11 cellular contexts compared by ENCODE assay signal in genomic region chr11:119155733-119156492, GRCh38. TPM values are rescaled to one million over a fixed set of nuclear protein-coding genes. Genes with fewer than 3 reads are reported as not detected.
DNase-seq lines count a peak whose midpoint lies in the region; ATAC-seq and TF ChIP-seq lines count a peak whose summit lies in the region.
"Had no signal": no experiment of that assay in that cellular context is flagged by ENCODE, and none has a peak within 500 bp of the region (broad histone marks: within the 10 kb centered on the region; RNA-seq: fewer than 3 reads in every experiment).

No MANE protein-coding gene starts in this region.

- WGBS in GM23248 (ENCODE audit: low coverage in 1 of 2, low lambda C conversion rate in 2 of 2, missing lambda C conversion rate in 2 of 2), 2 experiments = 30 to 32% methylated on average over 8 of the region's 8 CpGs

- no peak overlapping the region for H2AFZ ChIP-seq in GM23248

- H3K27me3 ChIP-seq in BE2C = no peaks in the 10 kb centered on the region
- peaks cover 25% of the 10 kb centered on the region; the same call in 1 of the 2 replicates for H3K27me3 ChIP-seq in GM23248 (replicated peaks; ENCODE audit: insufficient read depth)

- H3K36me3 ChIP-seq in BE2C (no peaks in the 10 kb centered on the region), GM23248 (ENCODE audit: low read depth) (no peaks in the 10 kb centered on the region)

- H3K9ac ChIP-seq in GM23248 = no peak overlapping the region

- no peaks in the 10 kb centered on the region for H4K20me1 ChIP-seq in GM23248 (ENCODE audit: insufficient read depth)

- H3K4me3 ChIP-seq in BE2C (ENCODE audit: low read depth, low read length) = no peak overlapping the region
- H3K4me3 ChIP-seq in GM23248 = no peak overlapping the region
- H3K4me3 ChIP-seq: lung had no signal

- DNase-seq in BE2C = peak; percentile 57
- peak; percentile 35 for DNase-seq in GM23248
- peak; percentile 65 to 66 for DNase-seq in SHP77 (lab: John Stamatoyannopoulos, UW)
- DNase-seq in islet precursor cell = peak; percentile 73
- no peak for DNase-seq in DMS153 treated with DMSO at 0.1 percent for 48 hours (lab: John Stamatoyannopoulos, UW; ENCODE audit: unreplicated experiment)
- DNase-seq in KG1 (lab: John Stamatoyannopoulos, UW) = no peak
- DNase-seq: effector CD4-positive, alpha-beta T cell; NCI-H446 had no signal

- H3K4me2 ChIP-seq in GM23248 (ENCODE audit: unreplicated experiment) = no peak overlapping the region

- ATAC-seq in HG03565 (IDR thresholded peaks at IDR 0.05; ENCODE audit: unreplicated experiment) (no peak), GM18520 (IDR thresholded peaks at IDR 0.05; ENCODE audit: unreplicated experiment) (no peak)

- H3K9me2 ChIP-seq in GM23248 (ENCODE audit: insufficient read depth) = no peaks in the 10 kb centered on the region

- in situ Hi-C loops in GM23248 (cut with MboI) = no loop called here

- H3K4me1 ChIP-seq in BE2C (peaks cover 3% of the 10 kb centered on the region; the same call in 1 of the 2 replicates), GM23248 (ENCODE audit: insufficient read depth) (no peaks in the 10 kb centered on the region)

- H3K9me3 ChIP-seq in BE2C (no peaks in the 10 kb centered on the region), GM23248 (ENCODE audit: low read depth) (no peaks in the 10 kb centered on the region)

- H3K79me2 ChIP-seq in GM23248 (ENCODE audit: insufficient read depth) = no peaks in the 10 kb centered on the region

- TF ChIP-seq CTCF in BE2C (IDR thresholded peaks at IDR 0.05; ENCODE audit: low read depth, low read length) = peak; percentile 39

- no peak overlapping the region for H3K27ac ChIP-seq in GM23248

- no peaks in the 10 kb centered on the region for H3F3A ChIP-seq in GM23248 (ENCODE audit: insufficient read depth)

RNA-seq across cellular contexts. Expression of gene ABCG4, which starts 7.1 kb away (rescaled TPM):
- polyA plus RNA-seq in BE2C (2012; ENCODE audit: insufficient read depth, insufficient read length, low read depth) = 1.5 TPM
- total RNA-seq in GM23248 (2014; rRNA removed; shearing (Covaris generic)) = not detected in 2 replicates
- polyA plus RNA-seq in GM23248 (2016; fragmentation: Nextera tagmentation; extraction: Ambion mirVana) = 0.06 and 0.14 TPM in 2 replicates

RNA-seq across cellular contexts. Expression of gene NLRX1, which starts 12.6 kb away (rescaled TPM):
- polyA plus RNA-seq in BE2C (2012; ENCODE audit: insufficient read depth, insufficient read length, low read depth) = 6.8 TPM
- total RNA-seq in GM23248 (2014; rRNA removed; shearing (Covaris generic)) = 19.7 and 28.0 TPM in 2 replicates
- polyA plus RNA-seq in GM23248 (2016; fragmentation: Nextera tagmentation; extraction: Ambion mirVana) = 13.4 and 13.8 TPM in 2 replicates

RNA-seq across cellular contexts. Expression of gene NHERF4, which starts 29.4 kb away (rescaled TPM):
- polyA plus RNA-seq in BE2C (2012; ENCODE audit: insufficient read depth, insufficient read length, low read depth) = not detected
- total RNA-seq in GM23248 (2014; rRNA removed; shearing (Covaris generic)) = not detected in 2 replicates
- not detected in 2 replicates for polyA plus RNA-seq in GM23248 (2016; fragmentation: Nextera tagmentation; extraction: Ambion mirVana)

RNA-seq across cellular contexts. Expression of gene HINFP, which starts 34.5 kb away (rescaled TPM):
- 84.1 TPM for polyA plus RNA-seq in BE2C (2012; ENCODE audit: insufficient read depth, insufficient read length, low read depth)
- total RNA-seq in GM23248 (2014; rRNA removed; shearing (Covaris generic)) = 24.9 and 31.8 TPM in 2 replicates
- polyA plus RNA-seq in GM23248 (2016; fragmentation: Nextera tagmentation; extraction: Ambion mirVana) = 8.3 and 9.1 TPM in 2 replicates

RNA-seq across cellular contexts. Expression of gene C2CD2L, which starts 48.8 kb away (rescaled TPM):
- polyA plus RNA-seq in BE2C (2012; ENCODE audit: insufficient read depth, insufficient read length, low read depth) = 123 TPM
- 4.1 and 4.7 TPM in 2 replicates for total RNA-seq in GM23248 (2014; rRNA removed; shearing (Covaris generic))
- polyA plus RNA-seq in GM23248 (2016; fragmentation: Nextera tagmentation; extraction: Ambion mirVana) = 2.6 and 3.1 TPM in 2 replicates

Comparison
In these comparisons a context has a peak if more than half of its experiments do, and no peak if none do; other contexts are left out.
1. DNase-seq: peak in BE2C (single experiment), GM23248 (single experiment), SHP77 (2 of 2) and islet precursor cell (single experiment); none in DMS153 treated with DMSO at 0.1 percent for 48 hours (single experiment) and KG1 (single experiment).